Comparison of ENCODE assay signal across 1 cellular context in genomic region chr10:5364916-5365434, GRCh38.
TF ChIP-seq lines count a peak whose summit lies in the region.

UCN3 (plus strand) TSS chr10:5364966; CDS start chr10:5373721, 8,755 bp downstream.

TF ChIP-seq in SK-N-SH treated with all-trans-retinoic acid at 6 μM for 48 hours, 23 proteins besides CTCF, POLR2A, EP300 and RAD21 (continued from another document):
- TF ChIP-seq ARNTL (CRISPR knock-in tag; IDR thresholded peaks at IDR 0.05; ENCODE audit: borderline replicate concordance, low read depth): no peak
- TF ChIP-seq OSR1 (CRISPR knock-in tag; IDR thresholded peaks at IDR 0.05): no peak
